In the genomic region with DNA sequence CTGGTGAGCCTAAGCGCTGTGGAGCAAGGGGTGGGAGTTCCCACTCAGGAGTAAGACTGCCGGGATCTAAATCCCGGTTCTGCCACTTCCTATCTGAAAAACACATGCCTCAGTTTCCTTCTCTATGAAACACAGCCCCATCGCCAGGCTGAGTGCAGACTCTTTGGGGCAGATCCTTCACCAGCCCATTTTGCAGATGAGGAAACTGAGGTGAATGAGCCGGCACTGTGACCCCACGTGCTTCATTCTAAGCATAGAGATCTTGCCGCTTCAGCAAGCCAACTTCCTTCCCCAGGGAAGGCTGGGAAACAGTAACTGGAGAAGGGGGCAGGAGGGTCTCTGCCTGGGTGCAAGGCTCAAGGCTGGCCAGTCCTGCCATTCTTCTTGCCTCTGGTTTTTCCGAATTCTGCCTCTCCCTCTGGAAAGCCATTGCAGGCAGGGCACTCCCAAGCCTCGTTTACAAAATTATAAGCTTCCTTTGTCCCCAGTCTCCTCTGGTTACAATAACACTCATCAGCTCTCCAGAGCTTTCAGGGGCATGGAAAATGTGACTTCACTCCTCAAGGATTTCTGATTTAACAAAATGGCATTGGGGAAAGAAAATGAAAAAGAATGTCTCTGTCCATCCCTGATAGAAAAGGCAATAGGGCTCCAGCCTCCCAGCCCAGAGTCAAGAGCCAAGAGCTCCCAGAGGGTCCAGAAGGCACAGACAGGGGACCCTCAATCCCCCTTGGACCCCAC, we compare ENCODE assay signal across 18 cellular contexts.
DNase-seq lines count a peak whose midpoint lies in the region; ATAC-seq and TF ChIP-seq lines count a peak whose summit lies in the region.
"Had no signal": no experiment of that assay in that cellular context is flagged by ENCODE, and none has a peak within 500 bp of the region (broad histone marks: within the 10 kb centered on the region; RNA-seq: fewer than 3 reads in every experiment).

No MANE protein-coding gene starts in this region.

- H2AFZ ChIP-seq in parathyroid adenoma = peak overlapping the region; percentile 59

- H3K27me3 Mint-ChIP-seq in CD4-positive, alpha-beta T cell = peaks cover 3% of the 10 kb centered on the region
- H3K27me3 Mint-ChIP-seq: activated naive CD8-positive, alpha-beta T cell treated with anti-CD3 and anti-CD28 coated beads, Interleukin-2, amount 10 ng/mL, durations not matched to agents 7 days and 5 days had no signal

- H3K4me3 ChIP-seq in esophagus muscularis mucosa = no peak overlapping the region
- no peak overlapping the region for H3K4me3 ChIP-seq in parathyroid adenoma (ENCODE audit: low read depth, low read length)
- H3K4me3 ChIP-seq in MG63 = no peak overlapping the region
- H3K4me3 ChIP-seq: upper lobe of right lung had no signal

- no peak overlapping the region for H3K4me3 Mint-ChIP-seq in CD4-positive, alpha-beta T cell
- H3K4me3 Mint-ChIP-seq: activated naive CD8-positive, alpha-beta T cell treated with anti-CD3 and anti-CD28 coated beads, Interleukin-2, amount 10 ng/mL, durations not matched to agents 7 days and 5 days; activated T-cell treated with anti-CD3 and anti-CD28 coated beads, Interleukin-2, amount 50 U/mL, for 72 hours had no signal

- H3K27ac Mint-ChIP-seq in CD4-positive, alpha-beta T cell = no peak overlapping the region
- H3K27ac Mint-ChIP-seq: activated naive CD8-positive, alpha-beta T cell treated with anti-CD3 and anti-CD28 coated beads, Interleukin-2, amount 10 ng/mL, durations not matched to agents 7 days and 5 days; activated T-cell treated with anti-CD3 and anti-CD28 coated beads, Interleukin-2, amount 50 U/mL, for 72 hours had no signal

- 69% methylated on average over 9 of the region's 9 CpGs for WGBS in esophagus muscularis mucosa

- peaks cover 30% of the 10 kb centered on the region for H3K4me1 Mint-ChIP-seq in CD4-positive, alpha-beta T cell (ENCODE audit: low read depth)

- peaks cover 0 to 16% (median 9%) of the 10 kb centered on the region in 4 donors for H3K36me3 ChIP-seq in esophagus muscularis mucosa
- no peaks in the 10 kb centered on the region for H3K36me3 ChIP-seq in parathyroid adenoma (ENCODE audit: control insufficient read depth, insufficient read depth, low read length)
- no peaks in the 10 kb centered on the region for H3K36me3 ChIP-seq in MG63
- H3K36me3 ChIP-seq: neutrophil, upper lobe of right lung had no signal

- no peaks in the 10 kb centered on the region for H3K9me3 Mint-ChIP-seq in CD4-positive, alpha-beta T cell
- H3K9me3 Mint-ChIP-seq: activated naive CD8-positive, alpha-beta T cell treated with anti-CD3 and anti-CD28 coated beads, Interleukin-2, amount 10 ng/mL, durations not matched to agents 7 days and 5 days; activated T-cell treated with anti-CD3 and anti-CD28 coated beads, Interleukin-2, amount 50 U/mL, for 72 hours had no signal

- intact Hi-C loops in esophagus muscularis mucosa (cut with DNase I) = no loop called here
- intact Hi-C loops in CD4-positive, alpha-beta T cell (cut with DNase I, micrococcal nuclease) = no loop called here

- DNase-seq in AG08395 (ENCODE audit: low spot score) = peak; percentile 60
- peak; percentile 38 for DNase-seq in RPMI7951 (ENCODE audit: low read depth)
- no peak for DNase-seq in esophagus muscularis mucosa (ENCODE audit: extremely low spot score)
- no peak for DNase-seq in MG63
- DNase-seq in stimulated activated CD4-positive, alpha-beta T cell treated with anti-CD3 and anti-CD28 coated beads, Interleukin-2, amount 100 ng/mL, for 48 hours = no peak
- no peak for DNase-seq in CD4-positive, alpha-beta T cell
- DNase-seq: ACHN; activated naive CD8-positive, alpha-beta T cell treated with anti-CD3 and anti-CD28 coated beads, Interleukin-2, amount 10 ng/mL, durations not matched to agents 7 days and 5 days; activated T-cell treated with anti-CD3 and anti-CD28 coated beads, Interleukin-2, amount 50 U/mL, for 72 hours; Calu3; mammary epithelial cell; NCI-H1092 treated with DMSO at 0.1 percent for 48 hours; NCI-H446 treated with DMSO at 0.1 percent for 48 hours; small intestine; upper lobe of right lung had no signal

- no peaks in the 10 kb centered on the region for H3K36me3 Mint-ChIP-seq in CD4-positive, alpha-beta T cell (ENCODE audit: low read depth)

- H3K27ac ChIP-seq in esophagus muscularis mucosa (replicated peaks in 1 of 4) (peak overlapping the region; percentile 40 to 67 (median 48)), parathyroid adenoma (peak overlapping the region; percentile 99)
- H3K27ac ChIP-seq in CD4-positive, alpha-beta T cell (ENCODE audit: low read depth, low read length) = no peak overlapping the region
- H3K27ac ChIP-seq: neutrophil, upper lobe of right lung had no signal

- TF ChIP-seq CTCF in esophagus muscularis mucosa (IDR thresholded peaks at IDR 0.05) (no peak), parathyroid adenoma (IDR thresholded peaks at IDR 0.05) (no peak)
- no peak for TF ChIP-seq CTCF in CD4-positive, alpha-beta T cell (IDR thresholded peaks at IDR 0.05)

- H3K79me2 ChIP-seq in parathyroid adenoma = no peaks in the 10 kb centered on the region

- no peak overlapping the region for H3K4me2 ChIP-seq in parathyroid adenoma (ENCODE audit: low read length)

- POLR2A ChIA-PET in CD4-positive, alpha-beta T cell (lab: Charles Lee) = interaction anchor here (0.8 kb wide), 1 partner anchor 31 kb away, joined by 3 read pairs; no protein-coding TSS in a partner anchor

- H3K27me3 ChIP-seq in esophagus muscularis mucosa (no peaks in the 10 kb centered on the region), parathyroid adenoma (ENCODE audit: control insufficient read depth, insufficient read depth, low read length) (no peaks in the 10 kb centered on the region), MG63 (no peaks in the 10 kb centered on the region)
- no peaks in the 10 kb centered on the region for H3K27me3 ChIP-seq in CD4-positive, alpha-beta T cell (ENCODE audit: control insufficient read depth, insufficient read depth, low read length)
- H3K27me3 ChIP-seq: upper lobe of right lung had no signal

- H3K4me1 ChIP-seq in esophagus muscularis mucosa (peaks cover 31 to 82% (median 62%) of the 10 kb centered on the region in 4 donors), parathyroid adenoma (peaks cover 61% of the 10 kb centered on the region)

- ATAC-seq in HG02610 (IDR thresholded peaks at IDR 0.05; ENCODE audit: unreplicated experiment) = no peak
- ATAC-seq in CD4-positive, alpha-beta T cell (ENCODE audit: poor library complexity) = no peak
- ATAC-seq: activated T-cell treated with anti-CD3 and anti-CD28 coated beads, Interleukin-2, amount 50 U/mL, for 72 hours; upper lobe of right lung had no signal

- no peak for TF ChIP-seq POLR2A in esophagus muscularis mucosa (IDR thresholded peaks at IDR 0.05; ENCODE audit: low read depth)

- H3K9ac ChIP-seq in parathyroid adenoma = peak overlapping the region; percentile 24

- CTCF ChIA-PET in CD4-positive, alpha-beta T cell (lab: Charles Lee) = no interaction called here

- no peak for TF ChIP-seq EP300 in esophagus muscularis mucosa (IDR thresholded peaks at IDR 0.05)

- no peaks in the 10 kb centered on the region for H3K9me3 ChIP-seq in esophagus muscularis mucosa
- no peaks in the 10 kb centered on the region for H3K9me3 ChIP-seq in parathyroid adenoma (ENCODE audit: control insufficient read depth, low read length)
- H3K9me3 ChIP-seq in MG63 = no peaks in the 10 kb centered on the region
- H3K9me3 ChIP-seq in CD4-positive, alpha-beta T cell (ENCODE audit: control insufficient read depth, low read length) = no peaks in the 10 kb centered on the region
- H3K9me3 ChIP-seq: neutrophil, upper lobe of right lung had no signal

Comparison
In these comparisons a context has a peak if more than half of its experiments do, and no peak if none do; other contexts are left out.
1. DNase-seq: peak in AG08395 (single experiment) and RPMI7951 (single experiment); none in esophagus muscularis mucosa (single experiment), MG63 (single experiment), stimulated activated CD4-positive, alpha-beta T cell treated with anti-CD3 and anti-CD28 coated beads, Interleukin-2, amount 100 ng/mL, for 48 hours (0 of 2) and CD4-positive, alpha-beta T cell (0 of 10).